6 cellular contexts compared by ENCODE assay signal in genomic region chr16:383326-384020, GRCh38. TPM values are rescaled to one million over a fixed set of nuclear protein-coding genes. Genes with fewer than 3 reads are reported as not detected.
A peak's percentile ranks its signal among the peaks of the same experiment; 100 is the strongest.
DNase-seq lines count a peak whose midpoint lies in the region; ATAC-seq and TF ChIP-seq lines count a peak whose summit lies in the region.

No MANE protein-coding gene starts in this region.

- peak; percentile 41 for TF ChIP-seq POLR2A in GM15510 (IDR thresholded peaks at IDR 0.05; ENCODE audit: borderline replicate concordance, extremely low read depth, insufficient read length)
- TF ChIP-seq POLR2A in upper lobe of left lung (IDR thresholded peaks at IDR 0.05) = no peak

- no peaks in the 10 kb centered on the region for H3K36me3 ChIP-seq in upper lobe of left lung

- TF ChIP-seq EP300 in upper lobe of left lung (IDR thresholded peaks at IDR 0.05) = no peak

- H3K4me3 ChIP-seq in iPS-18c (ENCODE audit: insufficient read depth, low read depth, low read length) = peak overlapping the region; percentile 68
- H3K4me3 ChIP-seq in upper lobe of left lung = peak overlapping the region in 3 of 4 donors; percentile 98 to 100 (median 98)

- peak; percentile 52 for DNase-seq in activated CD4-positive, CD25-positive, alpha-beta regulatory T cell treated with anti-CD3 and anti-CD28 coated beads, Interleukin-2, amount 50 U/mL, for 72 hours
- DNase-seq in upper lobe of left lung (peak in 1 of 2 donors; percentile 76), GM10248 (ENCODE audit: extremely low spot score) (no peak)
- no peak for DNase-seq in NK-92 treated with Interleukin-12 subunit alpha and Interleukin-12 subunit beta, amount 100 ng/mL, for 24 hours (lab: John Stamatoyannopoulos, UW)

- 17 to 21% methylated on average over 33 of the region's 33 CpGs for WGBS in upper lobe of left lung, 2 donors

- peaks cover 28 to 48% (median 43%) of the 10 kb centered on the region in 4 donors for H3K4me1 ChIP-seq in upper lobe of left lung

- peak overlapping the region; percentile 68 to 95 (median 82) for H3K27ac ChIP-seq in upper lobe of left lung

- POLR2A ChIA-PET in GM10248 (lab: Yijun Ruan, JAX) = interaction anchor here (1.0 kb wide), 1 partner anchor 18 kb away, joined by 11 read pairs; the partner anchor contains the start of gene DECR2

- ATAC-seq in upper lobe of left lung (ENCODE audit: low FRiP score in 2 of 2) = peak in 1 of 2 donors; percentile 35

- no peak for TF ChIP-seq CTCF in upper lobe of left lung (IDR thresholded peaks at IDR 0.05)
- TF ChIP-seq CTCF in GM10248 (IDR thresholded peaks at IDR 0.05; ENCODE audit: control extremely low read depth, extremely low read depth, low read depth, missing control alignments) = no peak

- no peaks in the 10 kb centered on the region for H3K27me3 ChIP-seq in upper lobe of left lung

- CTCF ChIA-PET in GM10248 (lab: Yijun Ruan, JAX) = interaction anchor here (0.9 to 2.1 kb wide), 4 partner anchors 8 to 277 kb away, joined by 3 to 5 read pairs (median 5); no protein-coding TSS in a partner anchor

- H3K9me3 ChIP-seq in iPS-18c (ENCODE audit: control insufficient read depth, insufficient read depth, low read length) (no peaks in the 10 kb centered on the region), upper lobe of left lung (no peaks in the 10 kb centered on the region)

RNA-seq across cellular contexts. Expression of gene PGAP6, which starts 1.7 kb away (rescaled TPM):
- 100 to 1,000 TPM in 3 of 6 donors, 10 to 100 TPM in 3; 27.9 to 150 (median 96.4) TPM for total RNA-seq in upper lobe of left lung

RNA-seq across cellular contexts. Expression of gene MRPL28, which starts 13.1 kb away (rescaled TPM):
- 10 to 100 TPM; 48.8 to 83.9 (median 58.4) TPM for total RNA-seq in upper lobe of left lung

RNA-seq across cellular contexts. Expression of gene NME4, which starts 13.5 kb away (rescaled TPM):
- total RNA-seq in upper lobe of left lung = 10 to 100 TPM; 22.1 to 57.6 (median 41.8) TPM

RNA-seq across cellular contexts. Expression of gene DECR2, which starts 18.2 kb away (rescaled TPM):
- 10 to 100 TPM in 5 of 6 donors, 1 to 10 TPM in 1; 8.6 to 22.4 (median 14.6) TPM for total RNA-seq in upper lobe of left lung

RNA-seq across cellular contexts. Expression of gene AXIN1, which starts 30.9 kb away (rescaled TPM):
- 10 to 100 TPM; 26.8 to 45.9 (median 31.9) TPM for total RNA-seq in upper lobe of left lung
